Comparison of ENCODE assay signal across 20 cellular contexts in the genomic region with DNA sequence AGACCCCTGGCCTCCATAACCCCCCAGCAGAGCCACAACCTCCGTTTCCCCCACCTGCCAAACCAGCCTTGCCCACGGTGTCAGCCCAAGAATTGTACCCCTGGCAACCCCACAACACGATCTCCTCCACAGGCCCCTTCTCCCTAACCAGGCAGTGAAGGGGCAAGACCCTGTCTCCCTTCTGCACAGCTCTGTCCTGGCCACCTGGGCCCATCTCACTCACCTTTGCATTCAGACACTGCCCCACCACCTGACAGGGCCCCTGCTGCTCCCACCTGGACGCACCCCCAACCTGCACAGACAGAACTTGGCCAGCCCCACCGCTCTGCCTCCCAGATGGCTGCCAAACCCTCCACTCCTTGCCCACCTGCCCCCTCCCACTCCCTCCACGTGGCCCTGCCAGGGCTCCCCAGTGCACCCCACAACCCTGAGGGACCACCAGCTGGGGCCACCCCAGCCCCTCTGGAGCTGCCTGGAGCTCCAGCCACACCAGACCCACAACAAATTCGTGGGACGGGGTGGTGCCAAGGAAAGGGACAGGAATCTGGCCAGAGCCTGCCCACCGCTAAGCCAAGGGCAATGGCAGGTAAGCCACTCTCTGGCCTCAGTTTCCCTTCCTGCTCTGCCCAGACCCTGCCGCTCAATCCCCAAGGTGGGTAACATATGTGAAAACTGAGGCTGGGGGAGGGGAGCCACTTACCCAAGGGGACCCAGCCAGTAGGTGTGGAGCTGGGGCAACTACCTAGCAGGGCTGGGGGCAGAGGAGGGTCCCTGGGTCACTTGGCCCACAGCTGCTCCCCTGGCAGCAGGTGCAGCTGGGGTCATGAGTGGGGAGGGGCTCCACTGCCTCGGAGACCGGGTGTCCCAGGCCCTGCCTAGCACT. TPM values are rescaled to one million over a fixed set of nuclear protein-coding genes. Genes with fewer than 3 reads are reported as not detected.
DNase-seq lines count a peak whose midpoint lies in the region; ATAC-seq, FAIRE-seq and TF ChIP-seq lines count a peak whose summit lies in the region.
"Had no signal": no experiment of that assay in that cellular context is flagged by ENCODE, and none has a peak within 500 bp of the region (broad histone marks: within the 10 kb centered on the region; RNA-seq: fewer than 3 reads in every experiment).

No MANE protein-coding gene starts in this region.

- H2AFZ ChIP-seq in HepG2 (ENCODE audit: low read length): no peak overlapping the region

- H3K36me3 ChIP-seq in right lobe of liver (no peaks in the 10 kb centered on the region), HepG2 (replicated peaks in 1 of 2; ENCODE audit: control insufficient read depth in 1 of 2, insufficient read depth in 2 of 2, low read length in 2 of 2) (no peaks in the 10 kb centered on the region), left ventricle myocardium inferior (no peaks in the 10 kb centered on the region), prostate gland (no peaks in the 10 kb centered on the region)
- H3K36me3 ChIP-seq: brain microvascular endothelial cell, SJCRH30 had no signal

- H3K4me2 ChIP-seq in HepG2 (ENCODE audit: low read depth, low read length): no peak overlapping the region

- no peak for TF ChIP-seq CTCF in right lobe of liver (IDR thresholded peaks at IDR 0.05)
- TF ChIP-seq CTCF in HepG2 (CRISPR knock-in tag; IDR thresholded peaks at IDR 0.05): no peak
- TF ChIP-seq CTCF in left ventricle myocardium inferior (IDR thresholded peaks at IDR 0.05; ENCODE audit: borderline replicate concordance): no peak
- no peak for TF ChIP-seq CTCF in prostate gland (IDR thresholded peaks at IDR 0.05)

- CTCF ChIA-PET in HepG2 (lab: Yijun Ruan, JAX; ENCODE audit: low intra/inter-chr PET ratio, low total read pairs): interaction anchor here (1.1 kb wide), 1 partner anchor 79 kb away, joined by 4 read pairs; no protein-coding TSS in a partner anchor

- BruUV-seq in HepG2 (replicated peaks; lab: Mats Ljungman, UMichigan): no TSS peak

- POLR2A ChIA-PET in HepG2 (lab: Yijun Ruan, JAX): no interaction called here

- TF ChIP-seq EP300 in HepG2 (IDR thresholded peaks at IDR 0.05; ENCODE audit: low read depth in 2 of 2, low read length in 2 of 2): no peak
- TF ChIP-seq EP300 in HepG2 (CRISPR knock-in tag; IDR thresholded peaks at IDR 0.05; ENCODE audit: borderline replicate concordance): no peak

- H3K4me1 ChIP-seq in right lobe of liver (peaks cover 0 to 8% (median 0%) of the 10 kb centered on the region in 4 donors), HepG2 (ENCODE audit: insufficient read depth, low read length) (peaks cover 17% of the 10 kb centered on the region; the same call in 1 of the 2 replicates), left ventricle myocardium inferior (peaks cover 43% of the 10 kb centered on the region), prostate gland (replicated peaks) (peaks cover 20% of the 10 kb centered on the region)

- FAIRE-seq in HepG2 (lab: Jason Lieb, UNC): no peak

- H3K27me3 ChIP-seq in right lobe of liver: no peaks in the 10 kb centered on the region
- H3K27me3 ChIP-seq in HepG2 (ENCODE audit: control insufficient read depth in 1 of 2, insufficient read depth in 2 of 2, low read length in 2 of 2): peaks cover 12 to 75% of the 10 kb centered on the region in 2 experiments
- H3K27me3 ChIP-seq in left ventricle myocardium inferior (ENCODE audit: low read depth): peaks cover 40% of the 10 kb centered on the region
- H3K27me3 ChIP-seq in prostate gland (replicated peaks; ENCODE audit: insufficient read depth): no peaks in the 10 kb centered on the region
- H3K27me3 ChIP-seq: brain microvascular endothelial cell, SJCRH30 had no signal

- WGBS in right lobe of liver (ENCODE audit: insufficient coverage, low coverage, low lambda C conversion rate, missing lambda C conversion rate): 63% methylated on average over 2 of the region's 12 CpGs
- WGBS in HepG2 (ENCODE audit: low lambda C conversion rate): 25% methylated on average over 7 of the region's 12 CpGs
- 76% methylated on average over 11 of the region's 12 CpGs for WGBS in prostate gland

- no peaks in the 10 kb centered on the region for H3K9me3 ChIP-seq in right lobe of liver
- H3K9me3 ChIP-seq in HepG2 (ENCODE audit: low read length): no peaks in the 10 kb centered on the region
- H3K9me3 ChIP-seq in left ventricle myocardium inferior (replicated peaks): no peaks in the 10 kb centered on the region
- H3K9me3 ChIP-seq in prostate gland: no peaks in the 10 kb centered on the region
- H3K9me3 ChIP-seq: SJCRH30 had no signal

- intact Hi-C loops in right lobe of liver (cut with DNase I) (no loop called here), HepG2 (cut with micrococcal nuclease; ENCODE audit: unreplicated experiment) (no loop called here), left ventricle myocardium inferior (cut with micrococcal nuclease) (no loop called here), prostate gland (cut with DNase I) (loop anchor here (5.0 kb wide), 1 partner anchor 34 kb away; no protein-coding TSS in a partner anchor)

- H4K20me1 ChIP-seq in HepG2 (ENCODE audit: insufficient read depth, low read length): no peaks in the 10 kb centered on the region

- no peaks in the 10 kb centered on the region for H3K79me2 ChIP-seq in HepG2 (ENCODE audit: insufficient read depth, low read length)

- TF ChIP-seq RAD21 in HepG2 (CRISPR knock-in tag; IDR thresholded peaks at IDR 0.05): no peak

- in situ Hi-C loops in HepG2 (cut with HindIII; ENCODE audit: extremely low pct_ligation_motif_present, low pct_unique_long_range_greater_than_20kb): no loop called here

- DNase-seq in right lobe of liver (peak in 2 of 3 donors; percentile 41 to 44), HepG2 (ENCODE audit: low spot score) (no peak), left ventricle myocardium inferior (no peak), prostate gland (ENCODE audit: low spot score) (no peak), H4 (ENCODE audit: low spot score) (no peak), middle frontal gyrus (ENCODE audit: extremely low spot score, low spot score) (no peak), NCI-H2227 (lab: John Stamatoyannopoulos, UW; ENCODE audit: unreplicated experiment) (no peak)
- DNase-seq: activated CD4-positive, alpha-beta T cell treated with anti-CD3 and anti-CD28 coated beads, Interleukin-2, amount 10 ng/mL, durations not matched to agents 24 days and 14 days; activated naive CD4-positive, alpha-beta T cell treated with anti-CD3 and anti-CD28 coated beads, Interleukin-2, amount 50 U/mL, for 16 hours; brain microvascular endothelial cell; CD4-positive, CD25-positive, alpha-beta regulatory T cell; Kasumi-1; NCI-H1436 treated with DMSO at 0.1 percent for 48 hours; NCI-H446; SJCRH30; stimulated activated CD4-positive, alpha-beta T cell treated with anti-CD3 and anti-CD28 coated beads, Interleukin-12 subunit alpha, Interleukin-12 subunit beta, amount 100 ng/mL, for 4 hours; T-helper 9 cell had no signal

- H3K27ac ChIP-seq in right lobe of liver (no peak overlapping the region), HepG2 (ENCODE audit: extremely low read length, insufficient read depth, low read length) (no peak overlapping the region), left ventricle myocardium inferior (replicated peaks) (peak overlapping the region; percentile 83), prostate gland (peak overlapping the region; percentile 62 to 83)
- H3K27ac ChIP-seq: brain microvascular endothelial cell, SJCRH30 had no signal

- H3K9ac ChIP-seq in HepG2 (ENCODE audit: insufficient read depth, low read depth, low read length): no peak overlapping the region

- no peak for ATAC-seq in right lobe of liver
- no peak for ATAC-seq in HepG2
- ATAC-seq in GM18861 (IDR thresholded peaks at IDR 0.05; ENCODE audit: unreplicated experiment): no peak

- TF ChIP-seq POLR2A in right lobe of liver (IDR thresholded peaks at IDR 0.05) (no peak), HepG2 (IDR thresholded peaks at IDR 0.05; ENCODE audit: insufficient read depth in 1 of 2, low read depth in 2 of 2, low read length in 2 of 2) (no peak), prostate gland (IDR thresholded peaks at IDR 0.05) (no peak)

- H3K4me3 ChIP-seq in right lobe of liver: no peak overlapping the region
- H3K4me3 ChIP-seq in HepG2 (replicated peaks in 1 of 3; ENCODE audit: insufficient read depth in 1 of 3, low read depth in 2 of 3, low read length in 3 of 3): no peak overlapping the region
- peak overlapping the region; percentile 60 for H3K4me3 ChIP-seq in left ventricle myocardium inferior
- no peak overlapping the region for H3K4me3 ChIP-seq in prostate gland

RNA-seq across cellular contexts. Expression of a gene that starts 11.7 kb away (rescaled TPM):
- total RNA-seq in right lobe of liver: 10 to 100 TPM in 1 of 6 experiments, 1 to 10 TPM in 5; 2.1 to 12.2 (median 4.6) TPM
- total RNA-seq in HepG2 (2016; rRNA removed; fragmentation: Illumina TruSeq; extraction: Trizol): 0.15 and 0.18 TPM in 2 replicates
- not detected in 2 replicates for total RNA-seq in HepG2 (2016; cell fraction: cytosol; rRNA removed; fragmentation: Illumina TruSeq; extraction: Trizol; ENCODE audit: low read depth)
- 0.10 and 0.11 TPM in 2 replicates for total RNA-seq in HepG2 (2016; cell fraction: insoluble cytoplasmic fraction; rRNA removed; fragmentation: Illumina TruSeq; extraction: Trizol)
- total RNA-seq in HepG2 (2016; cell fraction: membrane; rRNA removed; fragmentation: Illumina TruSeq; extraction: Trizol): 0.06 and 0.07 TPM in 2 replicates
- total RNA-seq in HepG2 (2016; cell fraction: nucleus; rRNA removed; fragmentation: Illumina TruSeq; extraction: Trizol): 0.53 and 0.68 TPM in 2 replicates
- polyA plus RNA-seq in HepG2 (2011; rRNA removed): 0.10 and 0.11 TPM in 2 replicates
- 0.08 and 0.09 TPM in 2 replicates for polyA plus RNA-seq in HepG2 (2011; cell fraction: cytosol; rRNA removed)
- polyA plus RNA-seq in HepG2 (2011; cell fraction: nucleus; rRNA removed): 0.28 and 0.37 TPM in 2 replicates
- polyA plus RNA-seq in HepG2 (2012): 0.04 TPM in 2 replicates
- polyA plus RNA-seq in HepG2 (2016; cell fraction: cytosol; fragmentation: Illumina TruSeq; extraction: Trizol; ENCODE audit: low read depth): not detected in 2 replicates
- polyA plus RNA-seq in HepG2 (2016; cell fraction: insoluble cytoplasmic fraction; fragmentation: Illumina TruSeq; extraction: Trizol; ENCODE audit: low read depth): 0.07 and 0.11 TPM in 2 replicates
- not detected in 2 replicates for polyA plus RNA-seq in HepG2 (2016; cell fraction: membrane; fragmentation: Illumina TruSeq; extraction: Trizol; ENCODE audit: low read depth)
- polyA plus RNA-seq in HepG2 (2016; cell fraction: nucleus; fragmentation: Illumina TruSeq; extraction: Trizol; ENCODE audit: insufficient read depth, low read depth): 0.57 and 0.65 TPM in 2 replicates
- 0.34 and 31.9 TPM in 2 replicates for polyA minus RNA-seq in HepG2 (2011; rRNA and poly(A)+ RNA removed; ENCODE audit: low replicate concordance)
- 0.30 and 0.35 TPM in 2 replicates for polyA minus RNA-seq in HepG2 (2011; cell fraction: cytosol; rRNA and poly(A)+ RNA removed)
- 0.39 and 0.62 TPM in 2 replicates for polyA minus RNA-seq in HepG2 (2011; cell fraction: nucleus; rRNA and poly(A)+ RNA removed)
- 2.5 TPM for total RNA-seq in left ventricle myocardium inferior
- total RNA-seq in prostate gland: 10 to 100 TPM; 18.3 to 27.2 TPM
- 4.4 and 5.2 TPM in 2 replicates for total RNA-seq in H4 (2014; rRNA removed; shearing (Covaris generic))
- total RNA-seq: CD4-positive, CD25-positive, alpha-beta regulatory T cell had no signal
- polyA plus RNA-seq: CD4-positive, CD25-positive, alpha-beta regulatory T cell had no signal

RNA-seq across cellular contexts. Expression of a gene that starts 19.1 kb away (rescaled TPM):
- total RNA-seq in right lobe of liver (1 to 10 TPM; 1.5 to 3.3 (median 2.5) TPM), HepG2 (2016; rRNA removed; fragmentation: Illumina TruSeq; extraction: Trizol) (1.4 and 1.5 TPM in 2 replicates), left ventricle myocardium inferior (2.4 TPM), prostate gland (10 to 100 TPM; 15.2 to 19.3 TPM)
- 0.44 and 0.71 TPM in 2 replicates for total RNA-seq in HepG2 (2016; cell fraction: cytosol; rRNA removed; fragmentation: Illumina TruSeq; extraction: Trizol; ENCODE audit: low read depth)
- total RNA-seq in HepG2 (2016; cell fraction: insoluble cytoplasmic fraction; rRNA removed; fragmentation: Illumina TruSeq; extraction: Trizol): 1.4 and 1.7 TPM in 2 replicates
- total RNA-seq in HepG2 (2016; cell fraction: membrane; rRNA removed; fragmentation: Illumina TruSeq; extraction: Trizol): 0.99 and 1.0 TPM in 2 replicates
- 1.7 and 2.1 TPM in 2 replicates for total RNA-seq in HepG2 (2016; cell fraction: nucleus; rRNA removed; fragmentation: Illumina TruSeq; extraction: Trizol)
- polyA plus RNA-seq in HepG2 (2011; rRNA removed): 1.2 and 1.3 TPM in 2 replicates
- polyA plus RNA-seq in HepG2 (2011; cell fraction: cytosol; rRNA removed): 0.75 and 0.95 TPM in 2 replicates
- 2.8 and 3.0 TPM in 2 replicates for polyA plus RNA-seq in HepG2 (2011; cell fraction: nucleus; rRNA removed)
- 0.49 and 0.51 TPM in 2 replicates for polyA plus RNA-seq in HepG2 (2012)
- 0.28 and 0.33 TPM in 2 replicates for polyA plus RNA-seq in HepG2 (2016; cell fraction: cytosol; fragmentation: Illumina TruSeq; extraction: Trizol; ENCODE audit: low read depth)
- polyA plus RNA-seq in HepG2 (2016; cell fraction: insoluble cytoplasmic fraction; fragmentation: Illumina TruSeq; extraction: Trizol; ENCODE audit: low read depth): 1.3 and 1.7 TPM in 2 replicates
- polyA plus RNA-seq in HepG2 (2016; cell fraction: membrane; fragmentation: Illumina TruSeq; extraction: Trizol; ENCODE audit: low read depth): 0.65 and 0.66 TPM in 2 replicates
- 1.8 and 3.1 TPM in 2 replicates for polyA plus RNA-seq in HepG2 (2016; cell fraction: nucleus; fragmentation: Illumina TruSeq; extraction: Trizol; ENCODE audit: insufficient read depth, low read depth)
- 0.44 and 7.1 TPM in 2 replicates for polyA minus RNA-seq in HepG2 (2011; rRNA and poly(A)+ RNA removed; ENCODE audit: low replicate concordance)
- polyA minus RNA-seq in HepG2 (2011; cell fraction: cytosol; rRNA and poly(A)+ RNA removed): 1.1 TPM in 1 of 2 replicates, not detected in the other
- polyA minus RNA-seq in HepG2 (2011; cell fraction: nucleus; rRNA and poly(A)+ RNA removed): 0.90 and 1.1 TPM in 2 replicates
- 2.4 and 4.4 TPM in 2 replicates for total RNA-seq in H4 (2014; rRNA removed; shearing (Covaris generic))

RNA-seq across cellular contexts. Expression of a gene that starts 41.8 kb away (rescaled TPM):
- total RNA-seq in right lobe of liver: under 1 TPM in 4 of 6 experiments, not detected in 2; 0.12 to 0.49 (median 0.33) TPM
- total RNA-seq in HepG2 (2016; rRNA removed; fragmentation: Illumina TruSeq; extraction: Trizol): not detected in 2 replicates
- not detected in 2 replicates for total RNA-seq in HepG2 (2016; cell fraction: cytosol; rRNA removed; fragmentation: Illumina TruSeq; extraction: Trizol; ENCODE audit: low read depth)
- total RNA-seq in HepG2 (2016; cell fraction: insoluble cytoplasmic fraction; rRNA removed; fragmentation: Illumina TruSeq; extraction: Trizol): not detected in 2 replicates
- not detected in 2 replicates for total RNA-seq in HepG2 (2016; cell fraction: membrane; rRNA removed; fragmentation: Illumina TruSeq; extraction: Trizol)
- not detected in 2 replicates for total RNA-seq in HepG2 (2016; cell fraction: nucleus; rRNA removed; fragmentation: Illumina TruSeq; extraction: Trizol)
- not detected in 2 replicates for polyA plus RNA-seq in HepG2 (2011; rRNA removed)
- not detected in 2 replicates for polyA plus RNA-seq in HepG2 (2011; cell fraction: cytosol; rRNA removed)
- not detected in 2 replicates for polyA plus RNA-seq in HepG2 (2011; cell fraction: nucleus; rRNA removed)
- polyA plus RNA-seq in HepG2 (2012): not detected in 2 replicates
- polyA plus RNA-seq in HepG2 (2016; cell fraction: cytosol; fragmentation: Illumina TruSeq; extraction: Trizol; ENCODE audit: low read depth): not detected in 2 replicates
- not detected in 2 replicates for polyA plus RNA-seq in HepG2 (2016; cell fraction: insoluble cytoplasmic fraction; fragmentation: Illumina TruSeq; extraction: Trizol; ENCODE audit: low read depth)
- not detected in 2 replicates for polyA plus RNA-seq in HepG2 (2016; cell fraction: membrane; fragmentation: Illumina TruSeq; extraction: Trizol; ENCODE audit: low read depth)
- polyA plus RNA-seq in HepG2 (2016; cell fraction: nucleus; fragmentation: Illumina TruSeq; extraction: Trizol; ENCODE audit: insufficient read depth, low read depth): not detected in 2 replicates
- 0.02 TPM in 1 of 2 replicates, not detected in the other for polyA minus RNA-seq in HepG2 (2011; rRNA and poly(A)+ RNA removed; ENCODE audit: low replicate concordance)
- polyA minus RNA-seq in HepG2 (2011; cell fraction: cytosol; rRNA and poly(A)+ RNA removed): not detected in 2 replicates
- not detected in 2 replicates for polyA minus RNA-seq in HepG2 (2011; cell fraction: nucleus; rRNA and poly(A)+ RNA removed)
- total RNA-seq in left ventricle myocardium inferior: 0.44 TPM
- 1 to 10 TPM; 1.2 to 5.4 TPM for total RNA-seq in prostate gland
- total RNA-seq in H4 (2014; rRNA removed; shearing (Covaris generic)): not detected in 2 replicates
- total RNA-seq: A172; CD4-positive, CD25-positive, alpha-beta regulatory T cell; Daoy; SJCRH30 had no signal

RNA-seq across cellular contexts. Expression of a gene that starts 54.4 kb away (rescaled TPM):
- 1 to 10 TPM in 5 of 6 experiments, under 1 TPM in 1; 0.90 to 3.5 (median 1.7) TPM for total RNA-seq in right lobe of liver
- total RNA-seq in HepG2 (2016; rRNA removed; fragmentation: Illumina TruSeq; extraction: Trizol): 42.1 and 43.1 TPM in 2 replicates
- 9.0 and 12.4 TPM in 2 replicates for total RNA-seq in HepG2 (2016; cell fraction: cytosol; rRNA removed; fragmentation: Illumina TruSeq; extraction: Trizol; ENCODE audit: low read depth)
- 41.3 and 41.8 TPM in 2 replicates for total RNA-seq in HepG2 (2016; cell fraction: insoluble cytoplasmic fraction; rRNA removed; fragmentation: Illumina TruSeq; extraction: Trizol)
- total RNA-seq in HepG2 (2016; cell fraction: membrane; rRNA removed; fragmentation: Illumina TruSeq; extraction: Trizol): 34.3 and 35.7 TPM in 2 replicates
- 19.4 and 21.5 TPM in 2 replicates for total RNA-seq in HepG2 (2016; cell fraction: nucleus; rRNA removed; fragmentation: Illumina TruSeq; extraction: Trizol)
- polyA plus RNA-seq in HepG2 (2011; rRNA removed): 17.7 and 19.7 TPM in 2 replicates
- 13.7 and 20.7 TPM in 2 replicates for polyA plus RNA-seq in HepG2 (2011; cell fraction: cytosol; rRNA removed)
- polyA plus RNA-seq in HepG2 (2011; cell fraction: nucleus; rRNA removed): 8.9 and 10.9 TPM in 2 replicates
- polyA plus RNA-seq in HepG2 (2012): 11.9 and 18.4 TPM in 2 replicates
- polyA plus RNA-seq in HepG2 (2016; cell fraction: cytosol; fragmentation: Illumina TruSeq; extraction: Trizol; ENCODE audit: low read depth): 7.6 and 8.1 TPM in 2 replicates
- polyA plus RNA-seq in HepG2 (2016; cell fraction: insoluble cytoplasmic fraction; fragmentation: Illumina TruSeq; extraction: Trizol; ENCODE audit: low read depth): 44.8 and 50.0 TPM in 2 replicates
- polyA plus RNA-seq in HepG2 (2016; cell fraction: membrane; fragmentation: Illumina TruSeq; extraction: Trizol; ENCODE audit: low read depth): 24.5 and 25.1 TPM in 2 replicates
- polyA plus RNA-seq in HepG2 (2016; cell fraction: nucleus; fragmentation: Illumina TruSeq; extraction: Trizol; ENCODE audit: insufficient read depth, low read depth): 33.7 and 34.8 TPM in 2 replicates
- polyA minus RNA-seq in HepG2 (2011; rRNA and poly(A)+ RNA removed; ENCODE audit: low replicate concordance): 30.0 and 31.4 TPM in 2 replicates
- polyA minus RNA-seq in HepG2 (2011; cell fraction: cytosol; rRNA and poly(A)+ RNA removed): 11.2 and 15.5 TPM in 2 replicates
- 6.6 and 8.0 TPM in 2 replicates for polyA minus RNA-seq in HepG2 (2011; cell fraction: nucleus; rRNA and poly(A)+ RNA removed)
- 2.0 TPM for total RNA-seq in left ventricle myocardium inferior
- total RNA-seq in prostate gland: 10 to 100 TPM; 12.3 to 17.6 TPM
- 42.8 and 46.1 TPM in 2 replicates for total RNA-seq in H4 (2014; rRNA removed; shearing (Covaris generic))

Comparison
In these comparisons a context has a peak if more than half of its experiments do, and no peak if none do; other contexts are left out.
1. DNase-seq: peak in right lobe of liver (2 of 3); none in HepG2 (single experiment), left ventricle myocardium inferior (single experiment), prostate gland (single experiment), H4 (single experiment), middle frontal gyrus (single experiment) and NCI-H2227 (single experiment).
2. H3K27ac ChIP-seq: peak in left ventricle myocardium inferior (single experiment) and prostate gland (2 of 2); none in right lobe of liver (0 of 3) and HepG2 (single experiment).